In the genomic region with DNA sequence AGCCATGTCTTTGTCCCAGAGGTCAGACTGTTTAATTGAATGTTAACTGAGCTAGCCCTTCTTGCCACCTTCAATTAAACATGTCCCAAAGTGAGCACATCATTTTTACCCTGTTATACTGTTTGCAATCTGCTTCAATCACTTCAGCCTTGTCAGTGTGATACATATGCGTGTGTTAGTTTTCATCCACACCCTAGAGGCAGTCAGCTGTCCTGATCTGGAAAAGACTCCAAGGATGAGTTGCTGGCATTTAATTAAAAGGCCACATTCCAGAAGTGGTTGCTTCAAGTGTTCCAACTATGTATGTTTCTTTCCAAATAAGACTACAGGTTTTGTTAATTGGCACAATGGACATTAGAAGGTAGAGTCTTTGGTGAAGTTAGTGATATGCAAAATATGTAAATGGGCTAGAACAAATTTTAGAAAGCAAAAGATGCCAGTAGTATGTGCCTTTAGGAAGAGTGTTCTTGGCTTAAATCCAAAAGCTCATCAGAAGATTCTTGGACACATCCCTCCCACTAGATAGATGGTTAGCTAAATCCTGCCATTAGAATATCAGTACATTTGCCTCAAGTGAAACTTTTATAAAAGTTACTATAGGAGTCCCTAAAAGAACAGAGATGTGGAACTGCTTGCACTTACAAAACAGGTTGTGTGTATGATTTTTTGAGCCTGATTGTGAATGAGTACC, we compare ENCODE assay signal across 14 cellular contexts.
DNase-seq lines count a peak whose midpoint lies in the region; ATAC-seq and TF ChIP-seq lines count a peak whose summit lies in the region.
"Had no signal": no experiment of that assay in that cellular context is flagged by ENCODE, and none has a peak within 500 bp of the region (broad histone marks: within the 10 kb centered on the region; RNA-seq: fewer than 3 reads in every experiment).

No MANE protein-coding gene starts in this region.

- TF ChIP-seq CTCF in HFFc6 (IDR thresholded peaks at IDR 0.05): no peak

- intact Hi-C loops in left cardiac atrium (cut with DNase I): no loop called here
- intact Hi-C loops in Right ventricle myocardium inferior (cut with DNase I): no loop called here

- H3K4me1 Mint-ChIP-seq in HFFc6 (ENCODE audit: low read depth): peaks cover 27% of the 10 kb centered on the region
- no peaks in the 10 kb centered on the region for H3K4me1 Mint-ChIP-seq in activated naive CD4-positive, alpha-beta T cell treated with anti-CD3 and anti-CD28 coated beads, Interleukin-2, amount 10 ng/mL, durations not matched to agents 7 days and 5 days

- peaks cover 14% of the 10 kb centered on the region for H3K9me3 Mint-ChIP-seq in HFFc6
- H3K9me3 Mint-ChIP-seq in activated naive CD4-positive, alpha-beta T cell treated with anti-CD3 and anti-CD28 coated beads, Interleukin-2, amount 10 ng/mL, durations not matched to agents 7 days and 5 days: no peaks in the 10 kb centered on the region

- H3K27me3 Mint-ChIP-seq in HFFc6 (ENCODE audit: insufficient read depth): no peaks in the 10 kb centered on the region
- no peaks in the 10 kb centered on the region for H3K27me3 Mint-ChIP-seq in activated naive CD4-positive, alpha-beta T cell treated with anti-CD3 and anti-CD28 coated beads, Interleukin-2, amount 10 ng/mL, durations not matched to agents 7 days and 5 days

- H3K27ac Mint-ChIP-seq in HFFc6: peak overlapping the region; percentile 1; the same call in 1 of the 2 replicates
- H3K27ac Mint-ChIP-seq in activated naive CD4-positive, alpha-beta T cell treated with anti-CD3 and anti-CD28 coated beads, Interleukin-2, amount 10 ng/mL, durations not matched to agents 7 days and 5 days: no peak overlapping the region

- CTCF ChIA-PET in activated naive CD4-positive, alpha-beta T cell treated with anti-CD3 and anti-CD28 coated beads, Interleukin-2, amount 10 ng/mL, durations not matched to agents 7 days and 5 days (lab: Charles Lee): no interaction called here

- DNase-seq in left cardiac atrium (no peak), Right ventricle myocardium inferior (ENCODE audit: missing footprints) (no peak), HFFc6 (peak; percentile 40), fibroblast of gingiva (ENCODE audit: low read depth) (peak; percentile 37), renal cortical epithelial cell (ENCODE audit: low read depth) (peak; percentile 4), NCI-H2107 (lab: John Stamatoyannopoulos, UW) (no peak)
- no peak for DNase-seq in activated naive CD4-positive, alpha-beta T cell treated with anti-CD3 and anti-CD28 coated beads, Interleukin-2, amount 10 ng/mL, durations not matched to agents 7 days and 5 days
- no peak for DNase-seq in activated naive CD4-positive, alpha-beta T cell treated with Interleukin-2 at 50 U/mL for 16 hours
- DNase-seq: DND-41, NCI-H1105 treated with DMSO at 0.1 percent for 48 hours, NCI-H187 treated with DMSO at 0.1 percent for 48 hours, NCI-H2171 treated with DMSO at 0.1 percent for 48 hours, NCI-H748 treated with DMSO at 0.1 percent for 48 hours, PC-3 had no signal

- ATAC-seq in left cardiac atrium (peak; percentile 94 to 97), Right ventricle myocardium inferior (no peak)
- ATAC-seq: PC-3 had no signal

- H3K36me3 Mint-ChIP-seq in HFFc6 (ENCODE audit: low read depth): peaks cover 15% of the 10 kb centered on the region
- no peaks in the 10 kb centered on the region for H3K36me3 Mint-ChIP-seq in activated naive CD4-positive, alpha-beta T cell treated with anti-CD3 and anti-CD28 coated beads, Interleukin-2, amount 10 ng/mL, durations not matched to agents 7 days and 5 days

- H3K4me3 Mint-ChIP-seq in HFFc6: no peak overlapping the region
- H3K4me3 Mint-ChIP-seq in activated naive CD4-positive, alpha-beta T cell treated with anti-CD3 and anti-CD28 coated beads, Interleukin-2, amount 10 ng/mL, durations not matched to agents 7 days and 5 days: no peak overlapping the region

Comparison
In these comparisons a context has a peak if more than half of its experiments do, and no peak if none do; other contexts are left out.
1. DNase-seq: peak in HFFc6 (single experiment), fibroblast of gingiva (single experiment) and renal cortical epithelial cell (single experiment); none in left cardiac atrium (single experiment), Right ventricle myocardium inferior (single experiment), activated naive CD4-positive, alpha-beta T cell treated with anti-CD3 and anti-CD28 coated beads, Interleukin-2, amount 10 ng/mL, durations not matched to agents 7 days and 5 days (single experiment), activated naive CD4-positive, alpha-beta T cell treated with Interleukin-2 at 50 U/mL for 16 hours (single experiment) and NCI-H2107 (single experiment).